ENCODE assay signal across 21 cellular contexts in genomic region chr4:159312236-159312635, GRCh38.
DNase-seq lines count a peak whose midpoint lies in the region; ATAC-seq, FAIRE-seq and TF ChIP-seq lines count a peak whose summit lies in the region.
"Had no signal": no experiment of that assay in that cellular context is flagged by ENCODE, and none has a peak within 500 bp of the region (broad histone marks: within the 10 kb centered on the region; RNA-seq: fewer than 3 reads in every experiment).

No MANE protein-coding gene starts in this region.

- H3K4me1 ChIP-seq in KMS-11 (ENCODE audit: low read depth, poor library complexity, severe bottlenecking), result peaks cover 23% of the 10 kb centered on the region
- H3K4me1 ChIP-seq in left lung, result no peaks in the 10 kb centered on the region
- peaks cover 16% of the 10 kb centered on the region for H3K4me1 ChIP-seq in osteoblast (ENCODE audit: insufficient read depth, low read length)
- H3K4me1 ChIP-seq: Peyer's patch, SJCRH30 had no signal

- no peak for TF ChIP-seq CTCF in KMS-11 (conservative IDR thresholded peaks at IDR 0.05; ENCODE audit: low read depth, low read length)
- no peak for TF ChIP-seq CTCF in left lung (IDR thresholded peaks at IDR 0.05)
- no peak for TF ChIP-seq CTCF in osteoblast (IDR thresholded peaks at IDR 0.05; ENCODE audit: extremely low read depth, low read depth, low read length)

- H4K20me1 ChIP-seq in KMS-11 (ENCODE audit: insufficient read depth), result no peaks in the 10 kb centered on the region
- no peaks in the 10 kb centered on the region for H4K20me1 ChIP-seq in osteoblast (ENCODE audit: insufficient read depth, low read length)

- H3K36me3 ChIP-seq in KMS-11 (ENCODE audit: insufficient read depth) (no peaks in the 10 kb centered on the region), left lung (peaks cover 0 to 21% of the 10 kb centered on the region in 2 donors), osteoblast (ENCODE audit: insufficient read depth, low read length) (no peaks in the 10 kb centered on the region)
- H3K36me3 ChIP-seq: SJCRH30 had no signal

- no peaks in the 10 kb centered on the region for H3K79me2 ChIP-seq in KMS-11 (ENCODE audit: insufficient read depth, low read depth)
- H3K79me2 ChIP-seq in osteoblast (ENCODE audit: insufficient read depth, low read length), result peaks cover 4% of the 10 kb centered on the region

- intact Hi-C loops in left lung (cut with DNase I), result no loop called here

- H3K4me2 ChIP-seq in KMS-11, result peak overlapping the region; percentile 73
- H3K4me2 ChIP-seq in osteoblast (ENCODE audit: insufficient read depth, low read length), result no peak overlapping the region

- H3K4me3 ChIP-seq in KMS-11 (IDR thresholded peaks at IDR 0.05; ENCODE audit: insufficient read depth, low read depth, low read length) (no peak overlapping the region), left lung (no peak overlapping the region), osteoblast (ENCODE audit: insufficient read depth, low read length) (no peak overlapping the region)
- H3K4me3 ChIP-seq: K562, Peyer's patch, SJCRH30 had no signal

- H2AFZ ChIP-seq in KMS-11 (ENCODE audit: low read depth) (no peak overlapping the region), osteoblast (ENCODE audit: low read length) (no peak overlapping the region)

- no peak overlapping the region for H3K9ac ChIP-seq in KMS-11

- DNase-seq in GM18507 (ENCODE audit: extremely low spot score, insufficient read length, low read depth) (no peak), amniotic epithelial cell (ENCODE audit: low read depth) (peak; percentile 67), left lung (no peak), caudate nucleus (lab: John Stamatoyannopoulos, UW) (no peak), osteoblast (ENCODE audit: insufficient read length, low spot score, missing footprints) (no peak)
- DNase-seq: CD4-positive, alpha-beta T cell; COR-L47; DMS 273 treated with DMSO at 0.1 percent for 48 hours; DMS79 treated with DMSO at 0.1 percent for 48 hours; NCI-H1092 treated with DMSO at 0.1 percent for 48 hours; NCI-H146; NCI-H2029 treated with DMSO at 0.1 percent for 48 hours; NCI-H345; NCI-H524; NCI-H774; Peyer's patch; SJCRH30 had no signal

- H3K27ac ChIP-seq in KMS-11 (peak overlapping the region; percentile 55), left lung (no peak overlapping the region), caudate nucleus (ENCODE audit: low read depth, low read length) (no peak overlapping the region), osteoblast (ENCODE audit: low read depth, low read length) (no peak overlapping the region)
- H3K27ac ChIP-seq: Peyer's patch, SJCRH30 had no signal

- H3K27me3 ChIP-seq in KMS-11 (ENCODE audit: insufficient read depth, low read depth) (no peaks in the 10 kb centered on the region), left lung (no peaks in the 10 kb centered on the region), osteoblast (ENCODE audit: insufficient read depth, low read length) (no peaks in the 10 kb centered on the region)
- H3K27me3 ChIP-seq: Peyer's patch, SJCRH30 had no signal

- H3K9me3 ChIP-seq in left lung (no peaks in the 10 kb centered on the region), osteoblast (ENCODE audit: low read depth, low read length) (no peaks in the 10 kb centered on the region)
- H3K9me3 ChIP-seq: Peyer's patch, SJCRH30 had no signal

- peak; percentile 21 for ATAC-seq in left lung
- no peak for ATAC-seq in HG03439 (IDR thresholded peaks at IDR 0.05; ENCODE audit: unreplicated experiment)
- ATAC-seq: K562 had no signal

- peak; percentile 5 for FAIRE-seq in GM18507 (lab: Jason Lieb, UNC)
- FAIRE-seq: H54, K562 had no signal
